21 cellular contexts compared by ENCODE assay signal in genomic region chr1:32749726-32750224, GRCh38. TPM values are rescaled to one million over a fixed set of nuclear protein-coding genes. Genes with fewer than 3 reads are reported as not detected.
"Had no signal": no experiment of that assay in that cellular context is flagged by ENCODE, and none has a peak within 500 bp of the region (broad histone marks: within the 10 kb centered on the region; RNA-seq: fewer than 3 reads in every experiment).

No MANE protein-coding gene starts in this region.

- H3K4me3 Mint-ChIP-seq: activated CD4-positive, alpha-beta T cell treated with anti-CD3 and anti-CD28 coated beads, Interleukin-2, amount 10 ng/mL, durations not matched to agents 24 days and 14 days; activated naive CD8-positive, alpha-beta T cell treated with anti-CD3 and anti-CD28 coated beads, Interleukin-2, amount 10 ng/mL, durations not matched to agents 7 days and 5 days; activated T-helper 1 cell treated with anti-CD3 and anti-CD28 coated beads, Interleukin-12 subunit alpha, Interleukin-12 subunit beta, Interleukin-2, Interleukin-4 antibody, amounts not matched to agents 30 ng/mL and 10 ng/mL and 1 ng/mL, durations not matched to agents 14 hours and 24 hours and 36 hours; memory B cell; natural killer cell had no signal

- H3K36me3 Mint-ChIP-seq: activated naive CD8-positive, alpha-beta T cell treated with anti-CD3 and anti-CD28 coated beads, Interleukin-2, amount 10 ng/mL, durations not matched to agents 7 days and 5 days; memory B cell; natural killer cell had no signal

- H3K9me3 Mint-ChIP-seq: activated CD4-positive, alpha-beta T cell treated with anti-CD3 and anti-CD28 coated beads, Interleukin-2, amount 10 ng/mL, durations not matched to agents 24 days and 14 days; activated naive CD8-positive, alpha-beta T cell treated with anti-CD3 and anti-CD28 coated beads, Interleukin-2, amount 10 ng/mL, durations not matched to agents 7 days and 5 days; activated T-helper 1 cell treated with anti-CD3 and anti-CD28 coated beads, Interleukin-12 subunit alpha, Interleukin-12 subunit beta, Interleukin-2, Interleukin-4 antibody, amounts not matched to agents 30 ng/mL and 10 ng/mL and 1 ng/mL, durations not matched to agents 14 hours and 24 hours and 36 hours; memory B cell; natural killer cell had no signal

- H3K36me3 ChIP-seq: brain microvascular endothelial cell, suprapubic skin had no signal

- H3K27ac Mint-ChIP-seq: activated CD4-positive, alpha-beta T cell treated with anti-CD3 and anti-CD28 coated beads, Interleukin-2, amount 10 ng/mL, durations not matched to agents 24 days and 14 days; activated naive CD8-positive, alpha-beta T cell treated with anti-CD3 and anti-CD28 coated beads, Interleukin-2, amount 10 ng/mL, durations not matched to agents 7 days and 5 days; activated T-helper 1 cell treated with anti-CD3 and anti-CD28 coated beads, Interleukin-12 subunit alpha, Interleukin-12 subunit beta, Interleukin-2, Interleukin-4 antibody, amounts not matched to agents 30 ng/mL and 10 ng/mL and 1 ng/mL, durations not matched to agents 14 hours and 24 hours and 36 hours; memory B cell; natural killer cell had no signal

- H3K4me2 ChIP-seq: smooth muscle cell had no signal

- ATAC-seq: left ventricle myocardium superior; natural killer cell; right cardiac atrium; stimulated activated naive CD8-positive, alpha-beta T cell treated with anti-CD3 and anti-CD28 coated beads, Interleukin-15, Interleukin-2, amounts not matched to agents 100 U/mL and 50 U/mL, for 24 hours had no signal

- H3K9me3 ChIP-seq: suprapubic skin, upper lobe of left lung had no signal

- H3K27me3 ChIP-seq: suprapubic skin, upper lobe of left lung had no signal

- H3K27ac ChIP-seq: brain microvascular endothelial cell, suprapubic skin, upper lobe of left lung had no signal

- H3K4me3 ChIP-seq: smooth muscle cell, suprapubic skin, upper lobe of left lung had no signal

- DNase-seq: activated CD4-positive, alpha-beta T cell treated with anti-CD3 and anti-CD28 coated beads, Interleukin-2, amount 10 ng/mL, durations not matched to agents 24 days and 14 days; activated CD4-positive, CD25-positive, alpha-beta regulatory T cell; activated naive CD8-positive, alpha-beta T cell treated with anti-CD3 and anti-CD28 coated beads, Interleukin-2, amount 10 ng/mL, durations not matched to agents 7 days and 5 days; brain microvascular endothelial cell; cortex of kidney; effector memory CD4-positive, alpha-beta T cell; foreskin fibroblast; kidney glomerular epithelial cell; left ventricle myocardium superior; natural killer cell; posterior cingulate gyrus; right cardiac atrium; stimulated activated CD4-positive, alpha-beta T cell treated with anti-CD3 and anti-CD28 coated beads, Interleukin-4, amount 100 ng/mL, for 4 hours; stimulated activated CD8-positive, alpha-beta memory T cell treated with anti-CD3 and anti-CD28 coated beads, Interleukin-4, amount 100 ng/mL, for 48 hours; stimulated activated naive CD8-positive, alpha-beta T cell treated with anti-CD3 and anti-CD28 coated beads, Interleukin-15, Interleukin-2, amounts not matched to agents 100 U/mL and 50 U/mL, for 24 hours; T-helper 2 cell; upper lobe of left lung had no signal

RNA-seq across cellular contexts. Expression of gene SYNC, which starts 47.2 kb away (rescaled TPM):
- total RNA-seq: activated CD4-positive, alpha-beta T cell treated with anti-CD3 and anti-CD28 coated beads, Interleukin-2, amount 10 ng/mL, durations not matched to agents 24 days and 14 days; activated naive CD8-positive, alpha-beta T cell treated with anti-CD3 and anti-CD28 coated beads, Interleukin-2, amount 10 ng/mL, durations not matched to agents 7 days and 5 days; activated T-helper 1 cell treated with anti-CD3 and anti-CD28 coated beads, Interleukin-12 subunit alpha, Interleukin-12 subunit beta, Interleukin-2, Interleukin-4 antibody, amounts not matched to agents 30 ng/mL and 10 ng/mL and 1 ng/mL, durations not matched to agents 14 hours and 24 hours and 36 hours; natural killer cell had no signal
